ENCODE assay signal across 1 cellular context in the genomic region with DNA sequence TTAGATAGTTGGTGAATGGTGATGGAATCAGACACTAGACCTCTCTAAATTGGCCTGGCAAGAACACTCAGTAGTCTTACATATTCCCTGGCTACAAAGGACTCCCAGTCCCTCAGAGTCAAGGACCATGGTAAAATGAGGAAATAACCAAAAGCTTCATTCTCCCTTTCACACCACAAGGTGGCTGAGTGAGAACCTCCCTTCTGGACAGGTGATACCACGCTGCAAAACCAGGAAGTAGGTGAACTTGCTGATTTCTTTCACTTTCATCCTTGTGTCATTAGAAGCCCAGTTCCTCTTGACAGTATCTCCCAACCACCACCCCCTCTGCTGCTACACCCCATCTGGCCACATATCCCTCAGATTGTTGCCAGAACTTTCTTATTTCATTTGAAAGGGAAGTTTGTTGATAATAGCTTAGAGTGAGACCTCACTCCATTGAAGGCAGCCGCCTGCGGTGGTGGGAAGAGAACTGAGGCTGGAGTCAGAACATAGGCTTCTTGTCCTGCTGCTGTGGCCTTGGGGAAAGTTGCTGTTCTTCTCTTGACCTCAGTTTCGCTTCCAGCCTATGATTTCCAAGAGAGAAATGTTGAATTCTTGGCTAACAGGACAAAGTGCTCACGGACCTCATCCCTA.
A peak's percentile ranks its signal among the peaks of the same experiment; 100 is the strongest.
TF ChIP-seq lines count a peak whose summit lies in the region.

No MANE protein-coding gene starts in this region.

TF ChIP-seq in K562, 482 proteins besides CTCF, POLR2A, EP300 and RAD21 (continued from another document):
- TF ChIP-seq SP2 (IDR thresholded peaks at IDR 0.05; ENCODE audit: extremely low read depth, low read depth, low read length, poor library complexity, severe bottlenecking) (no peak), JUND (IDR thresholded peaks at IDR 0.05; ENCODE audit: borderline replicate concordance, low read depth, low read length) (no peak), JUND (tag; IDR thresholded peaks at IDR 0.05; ENCODE audit: borderline replicate concordance, low read depth, low read length) (peak; percentile 52; the same call in 1 of the 3 replicates)
TF ChIP-seq in K562: peak in this region for 30.
